ENCODE assay signal across 8 cellular contexts in genomic region chr15:64702816-64703631, GRCh38.
DNase-seq lines count a peak whose midpoint lies in the region; ATAC-seq and TF ChIP-seq lines count a peak whose summit lies in the region.

No MANE protein-coding gene starts in this region.

- ATAC-seq in GM21526 (IDR thresholded peaks at IDR 0.05; ENCODE audit: low FRiP score, unreplicated experiment) (peak; percentile 61), IMR-90 (ENCODE audit: low read depth) (peak; percentile 94), mucosa of descending colon (peak; percentile 99)

- H3K79me2 ChIP-seq in OCI-LY3 (ENCODE audit: low read length): peaks cover 47% of the 10 kb centered on the region

- in situ Hi-C loops in IMR-90 (cut with MboI; ENCODE audit: low sequenced_read_pairs): no loop called here

- peak overlapping the region; percentile 92 to 97 for H4K8ac ChIP-seq in IMR-90 (ENCODE audit: low read depth in 2 of 2, low read length in 2 of 2)

- no peak for TF ChIP-seq CTCF in Caco-2 (IDR thresholded peaks at IDR 0.05; ENCODE audit: insufficient read depth in 1 of 2, low read depth in 1 of 2, low read length in 1 of 2, severe bottlenecking in 1 of 2, unreplicated experiment in 1 of 2)
- TF ChIP-seq CTCF in IMR-90 (conservative IDR thresholded peaks at IDR 0.05; ENCODE audit: low read depth, low read length): no peak
- TF ChIP-seq CTCF in OCI-LY3 (IDR thresholded peaks at IDR 0.05; ENCODE audit: low read depth, low read length): no peak
- no peak for TF ChIP-seq CTCF in mucosa of descending colon (IDR thresholded peaks at IDR 0.05)

- CTCF ChIA-PET in Caco-2 (lab: Charles Lee) (no interaction called here), IMR-90 (lab: Yijun Ruan, JAX) (no interaction called here)

- peak overlapping the region; percentile 95 for H3K23ac ChIP-seq in IMR-90 (ENCODE audit: low read depth, low read length)

- peak overlapping the region; percentile 38; the same call in 1 of the 2 replicates for H3K56ac ChIP-seq in IMR-90 (ENCODE audit: extremely low read depth, insufficient read depth, low read length)

- TF ChIP-seq RAD21 in IMR-90 (IDR thresholded peaks at IDR 0.05; ENCODE audit: low read length): no peak

- no peak overlapping the region for H2BK120ac ChIP-seq in IMR-90 (ENCODE audit: low read depth, low read length)

- peak overlapping the region; percentile 84 for H2BK5ac ChIP-seq in IMR-90 (ENCODE audit: low read depth, low read length, poor library complexity, severe bottlenecking)

- H3K4me3 ChIP-seq in Caco-2 (ENCODE audit: low read depth, low read length): peak overlapping the region; percentile 68
- peak overlapping the region; percentile 77 for H3K4me3 ChIP-seq in IMR-90 (ENCODE audit: insufficient read depth, low read depth, low read length)
- H3K4me3 ChIP-seq in OCI-LY3 (ENCODE audit: low read length): peak overlapping the region; percentile 98
- H3K4me3 ChIP-seq in mucosa of descending colon: peak overlapping the region; percentile 65

- H2AK5ac ChIP-seq in IMR-90 (ENCODE audit: low read depth, low read length): peak overlapping the region; percentile 97

- H3K14ac ChIP-seq in IMR-90 (replicated peaks; ENCODE audit: low read depth, low read length): peak overlapping the region; percentile 94

- peaks cover 14 to 55% of the 10 kb centered on the region in 2 experiments; a peak in 3 of 4 replicates for H3K79me1 ChIP-seq in IMR-90 (ENCODE audit: low read depth in 1 of 2, low read length in 2 of 2)

- H3K27ac ChIP-seq in IMR-90 (ENCODE audit: insufficient read depth, low read length) (peak overlapping the region; percentile 92), OCI-LY3 (ENCODE audit: low read length) (peak overlapping the region; percentile 47)

- H3K18ac ChIP-seq in IMR-90 (ENCODE audit: low read depth, low read length): peak overlapping the region; percentile 87

- peak overlapping the region; percentile 98 for H4K5ac ChIP-seq in IMR-90 (ENCODE audit: low read depth, low read length)

- H4K20me1 ChIP-seq in IMR-90 (ENCODE audit: insufficient read depth, low read length) (peaks cover 46% of the 10 kb centered on the region), OCI-LY3 (ENCODE audit: insufficient read depth, low read length) (peaks cover 39% of the 10 kb centered on the region)

- TF ChIP-seq POLR2A in IMR-90 (IDR thresholded peaks at IDR 0.05; ENCODE audit: low read depth, low read length): peak; percentile 83

- intact Hi-C loops in Caco-2 (cut with micrococcal nuclease; ENCODE audit: unreplicated experiment) (no loop called here), IMR-90 (cut with micrococcal nuclease) (no loop called here), mucosa of descending colon (cut with DNase I, micrococcal nuclease) (no loop called here)

- H2BK15ac ChIP-seq in IMR-90 (ENCODE audit: low read depth, low read length): peak overlapping the region; percentile 32; the same call in 1 of the 3 replicates

- BruUV-seq in Caco-2 (replicated peaks; lab: Mats Ljungman, UMichigan): no TSS peak
- no TSS peak for BruUV-seq in IMR-90 (replicated peaks; lab: Mats Ljungman, UMichigan)

- POLR2A ChIA-PET in Caco-2 (lab: Charles Lee): no interaction called here
- POLR2A ChIA-PET in IMR-90 (lab: Charles Lee; ENCODE audit: unreplicated experiment): interaction anchor here (0.6 kb wide), 1 partner anchor 540 kb away, joined by 3 read pairs; the partner anchor contains the start of gene PPIB

- peak overlapping the region; percentile 95 for H2AK9ac ChIP-seq in IMR-90 (replicated peaks; ENCODE audit: low read depth, low read length, poor library complexity)

- no peaks in the 10 kb centered on the region for H3K27me3 ChIP-seq in Caco-2 (replicated peaks; ENCODE audit: control insufficient read depth, insufficient read depth, low read length)
- no peaks in the 10 kb centered on the region for H3K27me3 ChIP-seq in IMR-90 (ENCODE audit: control insufficient read depth, insufficient read depth, low read length)
- no peaks in the 10 kb centered on the region for H3K27me3 ChIP-seq in OCI-LY3 (ENCODE audit: low read depth, low read length)

- DNase-seq in Caco-2: peak; percentile 97 to 98
- peak; percentile 80 for DNase-seq in IMR-90
- peak; percentile 93 for DNase-seq in activated T-cell treated with anti-CD3 and anti-CD28 coated beads for 24 hours (ENCODE audit: low read depth)
- peak; percentile 98 for DNase-seq in epidermal melanocyte (ENCODE audit: insufficient read length, low spot score)
- DNase-seq in mucosa of descending colon: peak; percentile 98 to 99 (median 98)
- DNase-seq in stimulated activated CD8-positive, alpha-beta memory T cell treated with anti-CD3 and anti-CD28 coated beads, Interleukin-2, amount 100 ng/mL, for 48 hours (ENCODE audit: low read depth in 2 of 2): peak; percentile 96

- H3K27me3 Mint-ChIP-seq in Caco-2 (ENCODE audit: insufficient read depth, unreplicated experiment): no peaks in the 10 kb centered on the region

- H3K4ac ChIP-seq in IMR-90 (ENCODE audit: low read depth, low read length): peak overlapping the region; percentile 93

- H3K9me1 ChIP-seq in IMR-90 (ENCODE audit: insufficient read depth, low read length): peaks cover 33% of the 10 kb centered on the region

- H3K4me1 Mint-ChIP-seq in Caco-2 (ENCODE audit: low read depth, unreplicated experiment): peaks cover 27% of the 10 kb centered on the region

- H3K9ac ChIP-seq in IMR-90 (ENCODE audit: low read depth, low read length): peak overlapping the region; percentile 94
- peak overlapping the region; percentile 98 for H3K9ac ChIP-seq in OCI-LY3 (ENCODE audit: low read length)

- H3K9me3 ChIP-seq in Caco-2 (no peaks in the 10 kb centered on the region), IMR-90 (ENCODE audit: control insufficient read depth, insufficient read depth, low read length) (no peaks in the 10 kb centered on the region), OCI-LY3 (ENCODE audit: insufficient read depth, low read length) (no peaks in the 10 kb centered on the region), mucosa of descending colon (no peaks in the 10 kb centered on the region)

- peak overlapping the region; percentile 87 for H3K4me3 Mint-ChIP-seq in Caco-2 (ENCODE audit: unreplicated experiment)

- H3K36me3 Mint-ChIP-seq in Caco-2 (ENCODE audit: insufficient read depth, unreplicated experiment): peaks cover 12% of the 10 kb centered on the region

- dilution Hi-C loops in IMR-90 (cut with HindIII; ENCODE audit: low sequenced_read_pairs, unreplicated experiment): no loop called here

- H2AFZ ChIP-seq in IMR-90 (replicated peaks; ENCODE audit: low read length, poor library complexity) (peak overlapping the region; percentile 94), OCI-LY3 (ENCODE audit: low read depth, low read length) (peak overlapping the region; percentile 95)

- peak overlapping the region; percentile 94 for H4K91ac ChIP-seq in IMR-90 (ENCODE audit: insufficient read depth, low read depth, low read length)

- H3K4me2 ChIP-seq in IMR-90 (ENCODE audit: low read depth, low read length) (peak overlapping the region; percentile 93), OCI-LY3 (ENCODE audit: low read length) (peak overlapping the region; percentile 96)

- no peak overlapping the region for H2BK20ac ChIP-seq in IMR-90 (ENCODE audit: low read depth, low read length)

- 0% methylated on average over 8 of the region's 62 CpGs; no CpG with 5 or more reads in 1 of the 2 experiments for WGBS in IMR-90 (ENCODE audit: extremely low coverage in 2 of 2, insufficient read length in 1 of 2), 2 experiments

- H3K4me1 ChIP-seq in Caco-2 (peaks cover 15% of the 10 kb centered on the region), IMR-90 (ENCODE audit: control insufficient read depth, insufficient read depth, low read length) (peaks cover 26% of the 10 kb centered on the region), OCI-LY3 (ENCODE audit: low read length) (peaks cover 17% of the 10 kb centered on the region), mucosa of descending colon (ENCODE audit: low read depth) (peaks cover 33% of the 10 kb centered on the region)

- H3K36me3 ChIP-seq in Caco-2 (ENCODE audit: control insufficient read depth, insufficient read depth, low read length) (no peaks in the 10 kb centered on the region; the same call in 1 of the 2 replicates), IMR-90 (ENCODE audit: control insufficient read depth, insufficient read depth, low read length) (peaks cover 3% of the 10 kb centered on the region; the same call in 1 of the 2 replicates), OCI-LY3 (replicated peaks; ENCODE audit: low read depth, low read length) (peaks cover 14% of the 10 kb centered on the region), mucosa of descending colon (ENCODE audit: low read depth) (no peaks in the 10 kb centered on the region)

- H3K27ac Mint-ChIP-seq in Caco-2 (ENCODE audit: unreplicated experiment): peak overlapping the region; percentile 89

- no peaks in the 10 kb centered on the region for H3K9me3 Mint-ChIP-seq in Caco-2 (ENCODE audit: unreplicated experiment)

TF ChIP-seq in IMR-90, 13 proteins besides CTCF, POLR2A, EP300 and RAD21:
- no peak for TF ChIP-seq MXI1 (IDR thresholded peaks at IDR 0.05; ENCODE audit: borderline replicate concordance, low read depth, low read length)
- TF ChIP-seq MAFK (IDR thresholded peaks at IDR 0.05; ENCODE audit: low read depth, low read length): no peak
- no peak for TF ChIP-seq CEBPB (IDR thresholded peaks at IDR 0.05; ENCODE audit: low read depth, low read length)
- TF ChIP-seq CHD1 (IDR thresholded peaks at IDR 0.05; ENCODE audit: low read depth, low read length): no peak
- TF ChIP-seq BHLHE40 (IDR thresholded peaks at IDR 0.05; ENCODE audit: low read depth, low read length): no peak
- TF ChIP-seq MAZ (IDR thresholded peaks at IDR 0.05; ENCODE audit: borderline replicate concordance, low read depth, low read length): peak; percentile 88; the same call in 1 of the 2 replicates
TF ChIP-seq in IMR-90: peak in this region for 1.

Comparison
In these comparisons a context has a peak if more than half of its experiments do, and no peak if none do; other contexts are left out.
1. Peak in every context shown above with its lines: DNase-seq, ATAC-seq, H3K4me3 ChIP-seq and H3K27ac ChIP-seq.